Comparison of ENCODE assay signal across 1 cellular context in the genomic region with DNA sequence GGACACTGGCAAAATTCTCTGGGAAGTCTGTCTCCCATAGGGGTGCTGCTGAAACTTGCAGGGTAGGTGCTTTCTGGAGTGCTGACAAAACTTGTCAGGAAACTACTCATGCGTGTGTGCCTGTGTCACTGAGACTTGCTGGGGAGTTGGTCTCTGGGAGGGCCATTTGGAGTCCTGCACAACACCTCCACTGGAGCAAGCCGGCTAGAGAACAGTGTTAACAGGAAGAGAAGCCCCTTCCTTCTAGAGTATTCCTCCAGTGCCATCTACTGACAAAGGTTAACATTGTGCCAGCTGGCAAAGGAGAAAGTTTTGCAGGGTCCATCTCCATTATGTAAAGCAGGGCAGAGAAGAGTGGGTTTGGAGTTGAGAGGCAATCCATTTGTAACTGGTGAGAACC.
TF ChIP-seq lines count a peak whose summit lies in the region.

No MANE protein-coding gene starts in this region.

TF ChIP-seq in GM12878, 131 proteins besides CTCF, POLR2A, EP300 and RAD21 (continued from another document):
- TF ChIP-seq, protein P1, sequence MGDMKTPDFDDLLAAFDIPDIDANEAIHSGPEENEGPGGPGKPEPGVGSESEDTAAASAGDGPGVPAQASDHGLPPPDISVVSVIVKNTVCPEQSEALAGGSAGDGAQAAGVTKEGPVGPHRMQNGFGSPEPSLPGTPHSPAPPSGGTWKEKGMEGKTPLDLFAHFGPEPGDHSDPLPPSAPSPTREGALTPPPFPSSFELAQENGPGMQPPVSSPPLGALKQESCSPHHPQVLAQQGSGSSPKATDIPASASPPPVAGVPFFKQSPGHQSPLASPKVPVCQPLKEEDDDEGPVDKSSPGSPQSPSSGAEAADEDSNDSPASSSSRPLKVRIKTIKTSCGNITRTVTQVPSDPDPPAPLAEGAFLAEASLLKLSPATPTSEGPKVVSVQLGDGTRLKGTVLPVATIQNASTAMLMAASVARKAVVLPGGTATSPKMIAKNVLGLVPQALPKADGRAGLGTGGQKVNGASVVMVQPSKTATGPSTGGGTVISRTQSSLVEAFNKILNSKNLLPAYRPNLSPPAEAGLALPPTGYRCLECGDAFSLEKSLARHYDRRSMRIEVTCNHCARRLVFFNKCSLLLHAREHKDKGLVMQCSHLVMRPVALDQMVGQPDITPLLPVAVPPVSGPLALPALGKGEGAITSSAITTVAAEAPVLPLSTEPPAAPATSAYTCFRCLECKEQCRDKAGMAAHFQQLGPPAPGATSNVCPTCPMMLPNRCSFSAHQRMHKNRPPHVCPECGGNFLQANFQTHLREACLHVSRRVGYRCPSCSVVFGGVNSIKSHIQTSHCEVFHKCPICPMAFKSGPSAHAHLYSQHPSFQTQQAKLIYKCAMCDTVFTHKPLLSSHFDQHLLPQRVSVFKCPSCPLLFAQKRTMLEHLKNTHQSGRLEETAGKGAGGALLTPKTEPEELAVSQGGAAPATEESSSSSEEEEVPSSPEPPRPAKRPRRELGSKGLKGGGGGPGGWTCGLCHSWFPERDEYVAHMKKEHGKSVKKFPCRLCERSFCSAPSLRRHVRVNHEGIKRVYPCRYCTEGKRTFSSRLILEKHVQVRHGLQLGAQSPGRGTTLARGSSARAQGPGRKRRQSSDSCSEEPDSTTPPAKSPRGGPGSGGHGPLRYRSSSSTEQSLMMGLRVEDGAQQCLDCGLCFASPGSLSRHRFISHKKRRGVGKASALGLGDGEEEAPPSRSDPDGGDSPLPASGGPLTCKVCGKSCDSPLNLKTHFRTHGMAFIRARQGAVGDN (IDR thresholded peaks at IDR 0.05) = no peak
- TF ChIP-seq HDAC6 (IDR thresholded peaks at IDR 0.05; ENCODE audit: unreplicated experiment) (no peak), ZNF24 (IDR thresholded peaks at IDR 0.05) (peak; percentile 39; the same call in 1 of the 2 replicates), FOXM1 (IDR thresholded peaks at IDR 0.05; ENCODE audit: low read depth, low read length) (peak; percentile 29; the same call in 1 of the 2 replicates), PAX5 (IDR thresholded peaks at IDR 0.05; ENCODE audit: borderline replicate concordance, low read depth, low read length) (peak; percentile 64; the same call in 1 of the 2 replicates), SMARCA5 (IDR thresholded peaks at IDR 0.05) (peak; percentile 85), CHD1 (IDR thresholded peaks at IDR 0.05; ENCODE audit: low read depth, low read length) (no peak), IRF4 (IDR thresholded peaks at IDR 0.05; ENCODE audit: low read depth, low read length) (0 out of 2 replicates have a peak, but pooled peaks have one; percentile 45), CHD2 (IDR thresholded peaks at IDR 0.05; ENCODE audit: borderline replicate concordance, low read depth, low read length) (peak; percentile 24; the same call in 1 of the 2 replicates), EED (IDR thresholded peaks at IDR 0.05; ENCODE audit: low read depth) (0 out of 2 replicates have a peak, but pooled peaks have one; percentile 23), RUNX3 (IDR thresholded peaks at IDR 0.05; ENCODE audit: low read length) (0 out of 2 replicates have a peak, but pooled peaks have one; percentile 27), ASH2L (IDR thresholded peaks at IDR 0.05; ENCODE audit: borderline replicate concordance, low read depth) (no peak), YY1 (IDR thresholded peaks at IDR 0.05; ENCODE audit: low read depth, low read length) (no peak)
- TF ChIP-seq, protein P2, sequence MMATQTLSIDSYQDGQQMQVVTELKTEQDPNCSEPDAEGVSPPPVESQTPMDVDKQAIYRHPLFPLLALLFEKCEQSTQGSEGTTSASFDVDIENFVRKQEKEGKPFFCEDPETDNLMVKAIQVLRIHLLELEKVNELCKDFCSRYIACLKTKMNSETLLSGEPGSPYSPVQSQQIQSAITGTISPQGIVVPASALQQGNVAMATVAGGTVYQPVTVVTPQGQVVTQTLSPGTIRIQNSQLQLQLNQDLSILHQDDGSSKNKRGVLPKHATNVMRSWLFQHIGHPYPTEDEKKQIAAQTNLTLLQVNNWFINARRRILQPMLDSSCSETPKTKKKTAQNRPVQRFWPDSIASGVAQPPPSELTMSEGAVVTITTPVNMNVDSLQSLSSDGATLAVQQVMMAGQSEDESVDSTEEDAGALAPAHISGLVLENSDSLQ (IDR thresholded peaks at IDR 0.05) = peak; percentile 48; the same call in 1 of the 2 replicates
- TF ChIP-seq, protein P3, sequence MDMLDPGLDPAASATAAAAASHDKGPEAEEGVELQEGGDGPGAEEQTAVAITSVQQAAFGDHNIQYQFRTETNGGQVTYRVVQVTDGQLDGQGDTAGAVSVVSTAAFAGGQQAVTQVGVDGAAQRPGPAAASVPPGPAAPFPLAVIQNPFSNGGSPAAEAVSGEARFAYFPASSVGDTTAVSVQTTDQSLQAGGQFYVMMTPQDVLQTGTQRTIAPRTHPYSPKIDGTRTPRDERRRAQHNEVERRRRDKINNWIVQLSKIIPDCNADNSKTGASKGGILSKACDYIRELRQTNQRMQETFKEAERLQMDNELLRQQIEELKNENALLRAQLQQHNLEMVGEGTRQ (IDR thresholded peaks at IDR 0.05; ENCODE audit: borderline replicate concordance, low read depth, low read length) = no peak
